Comparison of ENCODE assay signal across 24 cellular contexts in genomic region chr5:96579711-96580110, GRCh38.
DNase-seq lines count a peak whose midpoint lies in the region; ATAC-seq and TF ChIP-seq lines count a peak whose summit lies in the region.
"Had no signal": no experiment of that assay in that cellular context is flagged by ENCODE, and none has a peak within 500 bp of the region (broad histone marks: within the 10 kb centered on the region; RNA-seq: fewer than 3 reads in every experiment).

No MANE protein-coding gene starts in this region.

- no peaks in the 10 kb centered on the region for H3K79me2 ChIP-seq in PC-3 (ENCODE audit: low read length)

- H3K9ac ChIP-seq in PC-3 (ENCODE audit: low read length), result no peak overlapping the region
- H3K9ac ChIP-seq: BLaER1 treated with 17β-estradiol and CSF1 and Interleukin-3, amounts not matched to agents 10 nM and 100 nM had no signal

- H3K4me1 ChIP-seq in PC-3 (ENCODE audit: insufficient read depth, low read length), result no peaks in the 10 kb centered on the region
- H3K4me1 ChIP-seq: BE2C, HAP-1 had no signal

- no peak for TF ChIP-seq CTCF in PC-3 (conservative IDR thresholded peaks at IDR 0.05; ENCODE audit: low read depth, low read length)

- no peaks in the 10 kb centered on the region for H3F3A ChIP-seq in PC-3 (ENCODE audit: low read length, unreplicated experiment)

- no peaks in the 10 kb centered on the region for H3K36me3 ChIP-seq in PC-3 (ENCODE audit: low read depth, low read length)
- H3K36me3 ChIP-seq: BE2C; BLaER1 treated with 17β-estradiol and CSF1 and Interleukin-3, amounts not matched to agents 10 nM and 100 nM; HAP-1 had no signal

- H3K27ac ChIP-seq in PC-3 (ENCODE audit: low read length), result no peak overlapping the region
- H3K27ac ChIP-seq: BLaER1 treated with 17β-estradiol and CSF1 and Interleukin-3, amounts not matched to agents 10 nM and 100 nM had no signal

- no peaks in the 10 kb centered on the region for H3K27me3 ChIP-seq in PC-3 (ENCODE audit: low read length)
- H3K27me3 ChIP-seq: BE2C; BLaER1 treated with 17β-estradiol and CSF1 and Interleukin-3, amounts not matched to agents 10 nM and 100 nM had no signal

- BruUV-seq in PC-3 (replicated peaks; lab: Mats Ljungman, UMichigan), result no TSS peak

- H4K20me1 ChIP-seq in PC-3 (ENCODE audit: low read length), result no peaks in the 10 kb centered on the region
- H4K20me1 ChIP-seq: BLaER1 treated with 17β-estradiol and CSF1 and Interleukin-3, amounts not matched to agents 10 nM and 100 nM had no signal

- CTCF ChIA-PET in PC-3 (lab: Charles Lee), result no interaction called here

- no peaks in the 10 kb centered on the region for H3K9me3 ChIP-seq in PC-3 (ENCODE audit: low read length)
- H3K9me3 ChIP-seq: A549, BE2C, HAP-1 had no signal

- intact Hi-C loops in PC-3 (cut with micrococcal nuclease), result loop anchor here (5.0 kb wide), 1 partner anchor 52 kb away; no protein-coding TSS in a partner anchor

- no peak overlapping the region for H2AFZ ChIP-seq in PC-3 (ENCODE audit: low read length)

- H3K4me2 ChIP-seq in PC-3 (ENCODE audit: low read length), result no peak overlapping the region
- H3K4me2 ChIP-seq: A549; BLaER1 treated with 17β-estradiol and CSF1 and Interleukin-3, amounts not matched to agents 10 nM and 100 nM had no signal

- DNase-seq in DMS53 treated with DMSO at 0.1 percent for 48 hours (lab: John Stamatoyannopoulos, UW; ENCODE audit: unreplicated experiment) (peak; percentile 63), amniotic epithelial cell (ENCODE audit: low read depth) (peak; percentile 77), iris pigment epithelial cell (ENCODE audit: low read depth) (peak; percentile 67), renal cortical epithelial cell (ENCODE audit: low read depth) (peak; percentile 51), PC-3 (no peak), NCI-H1436 (lab: John Stamatoyannopoulos, UW) (no peak), activated gamma-delta T cell (lab: John Stamatoyannopoulos, UW) (no peak)
- DNase-seq: 8988T; ACHN; AML-193; BE2C; Calu3; CD4-positive, alpha-beta T cell; COR-L47; DMS79; EL; GDM1; GOT3; HFFc6 had no signal

- ATAC-seq in PC-3 (no peak), GM19395 (IDR thresholded peaks at IDR 0.05; ENCODE audit: unreplicated experiment) (no peak)
- ATAC-seq: A549, GM12878 had no signal

- POLR2A ChIA-PET in PC-3 (lab: Charles Lee; ENCODE audit: unreplicated experiment), result no interaction called here

- no peak overlapping the region for H3K4me3 ChIP-seq in PC-3 (ENCODE audit: low read length)
- H3K4me3 ChIP-seq: A549; BLaER1 treated with 17β-estradiol and CSF1 and Interleukin-3, amounts not matched to agents 10 nM and 100 nM; GM12878; HAP-1 had no signal

- H3K9me2 ChIP-seq in PC-3 (replicated peaks; ENCODE audit: low read length), result no peaks in the 10 kb centered on the region

Comparison
In these comparisons a context has a peak if more than half of its experiments do, and no peak if none do; other contexts are left out.
1. DNase-seq: peak in DMS53 treated with DMSO at 0.1 percent for 48 hours (single experiment), amniotic epithelial cell (single experiment), iris pigment epithelial cell (single experiment) and renal cortical epithelial cell (single experiment); none in PC-3 (single experiment), NCI-H1436 (single experiment) and activated gamma-delta T cell (single experiment).